Comparison of ENCODE assay signal across 9 cellular contexts in the genomic region with DNA sequence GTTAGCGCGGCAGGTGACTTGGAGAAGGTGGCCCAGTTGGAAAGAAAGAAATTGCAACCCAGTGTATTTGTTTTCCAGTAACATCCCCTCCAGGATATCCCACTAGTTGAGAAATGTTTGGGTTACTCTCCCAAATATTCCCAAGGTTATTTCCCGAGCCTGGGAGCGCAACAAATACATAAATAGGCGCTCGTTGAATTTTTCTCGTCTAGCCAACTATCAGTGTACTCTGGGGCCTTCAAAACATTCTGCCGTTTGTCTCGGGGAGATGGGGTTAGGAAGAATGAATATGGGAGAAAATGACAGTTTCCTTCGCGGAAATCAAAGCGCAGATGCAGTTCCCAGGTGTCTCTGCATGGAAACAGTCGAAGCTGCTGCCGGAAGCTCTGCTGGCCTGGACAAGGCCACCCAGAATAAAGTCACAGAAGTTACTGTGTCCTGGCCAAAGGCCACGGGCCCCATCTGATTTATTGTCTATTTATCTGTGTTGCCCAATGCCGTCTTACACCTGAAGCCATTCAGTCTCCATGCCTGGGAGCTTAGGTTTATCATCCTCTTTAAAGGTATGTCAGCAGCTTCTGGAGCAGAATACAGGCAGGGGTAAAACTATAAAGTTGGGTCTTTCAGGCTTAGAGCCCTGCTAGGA. TPM values are rescaled to one million over a fixed set of nuclear protein-coding genes. Genes with fewer than 3 reads are reported as not detected.
A peak's percentile ranks its signal among the peaks of the same experiment; 100 is the strongest.
DNase-seq lines count a peak whose midpoint lies in the region; ATAC-seq and TF ChIP-seq lines count a peak whose summit lies in the region.
"Had no signal": no experiment of that assay in that cellular context is flagged by ENCODE, and none has a peak within 500 bp of the region (broad histone marks: within the 10 kb centered on the region; RNA-seq: fewer than 3 reads in every experiment).

No MANE protein-coding gene starts in this region.

- H3K27ac Mint-ChIP-seq in Calu3 (ENCODE audit: unreplicated experiment) = no peak overlapping the region
- H3K27ac Mint-ChIP-seq in osteocyte (ENCODE audit: unreplicated experiment) = no peak overlapping the region

- H3K27me3 Mint-ChIP-seq in Calu3 (ENCODE audit: unreplicated experiment) (no peaks in the 10 kb centered on the region), osteocyte (ENCODE audit: unreplicated experiment) (peaks cover 7% of the 10 kb centered on the region)

- BruUV-seq in Calu3 (replicated peaks; lab: Mats Ljungman, UMichigan) = no TSS peak

- H3K4me1 Mint-ChIP-seq in Calu3 (ENCODE audit: low read depth, unreplicated experiment) (peaks cover 9% of the 10 kb centered on the region), osteocyte (ENCODE audit: unreplicated experiment) (peaks cover 10% of the 10 kb centered on the region)

- H3K36me3 ChIP-seq in NT2/D1 (ENCODE audit: insufficient read depth, insufficient read length, low read length) = no peaks in the 10 kb centered on the region

- H3K4me1 ChIP-seq in NT2/D1 (ENCODE audit: insufficient read depth, insufficient read length) = peaks cover 8% of the 10 kb centered on the region

- no peaks in the 10 kb centered on the region for H3K9me3 ChIP-seq in NT2/D1 (ENCODE audit: insufficient read depth, low read length)

- peaks cover 39% of the 10 kb centered on the region for H3K27me3 ChIP-seq in NT2/D1 (ENCODE audit: insufficient read depth, insufficient read length)

- no peak overlapping the region for H3K9ac ChIP-seq in NT2/D1 (ENCODE audit: insufficient read length, low read depth)

- H3K4me3 Mint-ChIP-seq in Calu3 (ENCODE audit: low read depth, unreplicated experiment) = peak overlapping the region; percentile 95
- peak overlapping the region; percentile 64 for H3K4me3 Mint-ChIP-seq in osteocyte (ENCODE audit: unreplicated experiment)

- no peak for TF ChIP-seq CTCF in Calu3 (IDR thresholded peaks at IDR 0.05; ENCODE audit: unreplicated experiment)
- TF ChIP-seq CTCF in fibroblast of pulmonary artery (IDR thresholded peaks at IDR 0.05; ENCODE audit: low read length, missing control alignments) = no peak
- TF ChIP-seq CTCF in osteocyte (IDR thresholded peaks at IDR 0.05) = no peak

- intact Hi-C loops in Calu3 (cut with micrococcal nuclease; ENCODE audit: unreplicated experiment) = loop anchor here (2.0 kb wide), 1 partner anchor 42 kb away; no protein-coding TSS in a partner anchor

- ATAC-seq in GM21619 (IDR thresholded peaks at IDR 0.05; ENCODE audit: unreplicated experiment) (no peak), GM21723 (IDR thresholded peaks at IDR 0.05; ENCODE audit: unreplicated experiment) (no peak)

- no peaks in the 10 kb centered on the region for H3K9me3 Mint-ChIP-seq in Calu3 (ENCODE audit: low read depth, unreplicated experiment)
- no peaks in the 10 kb centered on the region for H3K9me3 Mint-ChIP-seq in osteocyte (ENCODE audit: unreplicated experiment)

- peak overlapping the region; percentile 80 for H3K4me3 ChIP-seq in NT2/D1 (ENCODE audit: insufficient read length, low read depth)
- peak overlapping the region; percentile 62 for H3K4me3 ChIP-seq in fibroblast of pulmonary artery (replicated peaks; ENCODE audit: low read depth, low read length)

- CTCF ChIA-PET in Calu3 (lab: Charles Lee) = interaction anchor here (1.3 to 1.6 kb wide), 2 partner anchors 42 to 86 kb away, joined by 3 to 8 read pairs; no protein-coding TSS in a partner anchor

- DNase-seq in Calu3 (no peak), NT2/D1 (ENCODE audit: low read depth, low spot score) (no peak), fibroblast of pulmonary artery (ENCODE audit: low read depth) (no peak), osteocyte (ENCODE audit: extremely low spot score, unreplicated experiment) (peak; percentile 49), NCI-H774 (lab: John Stamatoyannopoulos, UW) (no peak)
- DNase-seq in activated effector memory CD4-positive, alpha-beta T cell treated with Interleukin-2 at 50 U/mL for 16 hours = no peak
- DNase-seq: SIG-M5 had no signal

- peaks cover 8% of the 10 kb centered on the region for H3K36me3 Mint-ChIP-seq in Calu3 (ENCODE audit: insufficient read depth, unreplicated experiment)
- H3K36me3 Mint-ChIP-seq in osteocyte (ENCODE audit: unreplicated experiment) = no peaks in the 10 kb centered on the region

RNA-seq across cellular contexts. Expression of a gene that starts 1.0 kb away (rescaled TPM):
- 5.1 and 8.5 TPM in 2 replicates for total RNA-seq in Calu3 (2022)
- 5.6 and 5.9 TPM in 2 replicates for total RNA-seq in osteocyte

RNA-seq across cellular contexts. Expression of a gene that starts 57.0 kb away (rescaled TPM):
- total RNA-seq in Calu3 (2022) (9.1 and 16.4 TPM in 2 replicates), osteocyte (25.6 and 27.9 TPM in 2 replicates)
